Comparison of ENCODE assay signal across 10 cellular contexts in genomic region chr11:69841859-69842698, GRCh38. TPM values are rescaled to one million over a fixed set of nuclear protein-coding genes. Genes with fewer than 3 reads are reported as not detected.
DNase-seq lines count a peak whose midpoint lies in the region; ATAC-seq and TF ChIP-seq lines count a peak whose summit lies in the region.
"Had no signal": no experiment of that assay in that cellular context is flagged by ENCODE, and none has a peak within 500 bp of the region (broad histone marks: within the 10 kb centered on the region; RNA-seq: fewer than 3 reads in every experiment).

No MANE protein-coding gene starts in this region.

- intact Hi-C loops in prostate gland (cut with DNase I): no loop called here

- no peaks in the 10 kb centered on the region for H4K20me1 ChIP-seq in neural cell (ENCODE audit: insufficient read depth)
- H4K20me1 ChIP-seq: BLaER1 had no signal

- H3K4me2 ChIP-seq in neural cell (ENCODE audit: low read length): no peak overlapping the region
- H3K4me2 ChIP-seq: BLaER1 had no signal

- no peak for TF ChIP-seq POLR2A in prostate gland (IDR thresholded peaks at IDR 0.05)

- TF ChIP-seq RAD21 in neural cell (conservative IDR thresholded peaks at IDR 0.05): no peak

- H3F3A ChIP-seq in neural cell (ENCODE audit: insufficient read depth, low read length, poor library complexity, severe bottlenecking): no peaks in the 10 kb centered on the region

- in situ Hi-C loops in brain microvascular endothelial cell (cut with HindIII; ENCODE audit: low pct_ligation_motif_present, low sequenced_read_pairs): no loop called here

- no peak for ATAC-seq in HG02840 (IDR thresholded peaks at IDR 0.05; ENCODE audit: low FRiP score, unreplicated experiment)
- no peak for ATAC-seq in HG02588 (IDR thresholded peaks at IDR 0.05; ENCODE audit: unreplicated experiment)

- no peaks in the 10 kb centered on the region for H3K9me3 ChIP-seq in neural cell (ENCODE audit: low read length)
- H3K9me3 ChIP-seq in prostate gland: no peaks in the 10 kb centered on the region
- H3K9me3 ChIP-seq: BLaER1, thoracic aorta had no signal

- H3K4me1 ChIP-seq in prostate gland (replicated peaks): no peaks in the 10 kb centered on the region
- H3K4me1 ChIP-seq: BLaER1 had no signal

- no peak overlapping the region for H3K9ac ChIP-seq in neural cell (ENCODE audit: low read length)
- H3K9ac ChIP-seq: BLaER1 had no signal

- WGBS in prostate gland: 71% methylated on average over 13 of the region's 13 CpGs

- peak; percentile 9 for TF ChIP-seq EP300 in neural cell (conservative IDR thresholded peaks at IDR 0.05; ENCODE audit: poor library complexity, severe bottlenecking)

- H2AFZ ChIP-seq in neural cell (ENCODE audit: low read depth, low read length): no peak overlapping the region

- H3K27ac ChIP-seq in brain microvascular endothelial cell (no peak overlapping the region), neural cell (ENCODE audit: low read length) (no peak overlapping the region), prostate gland (no peak overlapping the region)
- H3K27ac ChIP-seq: BLaER1, thoracic aorta had no signal

- H3K27me3 ChIP-seq in brain microvascular endothelial cell (replicated peaks) (peaks cover 2% of the 10 kb centered on the region), neural cell (ENCODE audit: insufficient read depth, low read depth, low read length) (no peaks in the 10 kb centered on the region), prostate gland (replicated peaks; ENCODE audit: insufficient read depth) (no peaks in the 10 kb centered on the region)
- H3K27me3 ChIP-seq: BLaER1 had no signal

- no peaks in the 10 kb centered on the region for H3K79me2 ChIP-seq in neural cell (replicated peaks; ENCODE audit: insufficient read depth, low read length)

- TF ChIP-seq CTCF in brain microvascular endothelial cell (IDR thresholded peaks at IDR 0.05; ENCODE audit: low read depth, low read length, missing control alignments) (peak; percentile 71), neural cell (IDR thresholded peaks at IDR 0.05; ENCODE audit: poor library complexity, severe bottlenecking) (no peak), prostate gland (IDR thresholded peaks at IDR 0.05) (no peak)

- H3K36me3 ChIP-seq in brain microvascular endothelial cell (replicated peaks) (no peaks in the 10 kb centered on the region), neural cell (ENCODE audit: insufficient read depth, low read length) (no peaks in the 10 kb centered on the region), prostate gland (no peaks in the 10 kb centered on the region)
- H3K36me3 ChIP-seq: BLaER1, thoracic aorta had no signal

- no peak overlapping the region for H3K4me3 ChIP-seq in brain microvascular endothelial cell (ENCODE audit: low read depth, low read length)
- no peak overlapping the region for H3K4me3 ChIP-seq in neural cell (ENCODE audit: low read length)
- H3K4me3 ChIP-seq in prostate gland: no peak overlapping the region
- H3K4me3 ChIP-seq: BLaER1, thoracic aorta had no signal

- peak; percentile 7 for DNase-seq in NCI-H1092 treated with DMSO at 0.1 percent for 48 hours (lab: John Stamatoyannopoulos, UW)
- DNase-seq in NCI-H1092 (lab: John Stamatoyannopoulos, UW): no peak
- DNase-seq in HuH-7 (ENCODE audit: low spot score): peak; percentile 78
- no peak for DNase-seq in brain microvascular endothelial cell
- no peak for DNase-seq in prostate gland (ENCODE audit: low spot score)

- H3K9me2 ChIP-seq in neural cell (ENCODE audit: insufficient read depth, low read length): no peaks in the 10 kb centered on the region

TF ChIP-seq in neural cell, 6 proteins besides CTCF, POLR2A, EP300 and RAD21:
- TF ChIP-seq MXI1 (conservative IDR thresholded peaks at IDR 0.05; ENCODE audit: poor library complexity, severe bottlenecking) (no peak), SMC3 (conservative IDR thresholded peaks at IDR 0.05; ENCODE audit: poor library complexity) (no peak), EZH2 (IDR thresholded peaks at IDR 0.05; ENCODE audit: borderline replicate concordance, insufficient read depth, low read length, poor library complexity, severe bottlenecking) (no peak), REST (IDR thresholded peaks at IDR 0.05; ENCODE audit: borderline replicate concordance) (no peak), POLR2AphosphoS5 (IDR thresholded peaks at IDR 0.05) (no peak), TAF1 (IDR thresholded peaks at IDR 0.05; ENCODE audit: low read depth) (no peak)

RNA-seq across cellular contexts. Expression of gene FGF3, which starts 22.9 kb away (rescaled TPM):
- 3.7 and 6.0 TPM in 2 replicates for polyA plus RNA-seq in neural cell
- polyA minus RNA-seq in neural cell: 1.5 and 3.6 TPM in 2 replicates
- not detected for total RNA-seq in prostate gland
- total RNA-seq: thoracic aorta had no signal

Comparison
In these comparisons a context has a peak if more than half of its experiments do, and no peak if none do; other contexts are left out.
1. DNase-seq: peak in NCI-H1092 treated with DMSO at 0.1 percent for 48 hours (single experiment) and HuH-7 (single experiment); none in NCI-H1092 (single experiment), brain microvascular endothelial cell (single experiment) and prostate gland (single experiment).